In the genomic region with DNA sequence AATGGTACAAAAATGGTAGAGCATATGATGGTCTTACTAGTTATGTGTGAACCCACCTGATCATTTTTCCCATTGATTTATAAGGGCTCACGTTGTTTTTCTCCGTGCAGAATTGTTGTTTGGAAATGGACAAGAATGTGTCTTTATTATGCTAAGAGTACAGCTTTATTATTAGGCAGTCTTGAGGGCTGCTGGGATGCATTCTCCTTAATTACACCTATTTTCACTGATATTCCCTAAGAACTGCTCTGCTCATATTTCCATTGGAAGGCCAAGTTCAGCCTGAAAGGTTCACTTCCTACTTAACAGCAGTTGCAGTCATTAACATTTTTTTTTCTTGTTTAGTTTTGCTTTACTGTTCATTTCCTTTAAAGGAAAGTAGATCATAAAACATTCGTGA, we compare ENCODE assay signal across 1 cellular context.
TF ChIP-seq lines count a peak whose summit lies in the region.

No MANE protein-coding gene starts in this region.

TF ChIP-seq in neural cell, 6 proteins besides CTCF, POLR2A, EP300 and RAD21 (continued from another document):
- TF ChIP-seq MXI1 (conservative IDR thresholded peaks at IDR 0.05; ENCODE audit: poor library complexity, severe bottlenecking), result no peak
